18 cellular contexts compared by ENCODE assay signal in the genomic region with DNA sequence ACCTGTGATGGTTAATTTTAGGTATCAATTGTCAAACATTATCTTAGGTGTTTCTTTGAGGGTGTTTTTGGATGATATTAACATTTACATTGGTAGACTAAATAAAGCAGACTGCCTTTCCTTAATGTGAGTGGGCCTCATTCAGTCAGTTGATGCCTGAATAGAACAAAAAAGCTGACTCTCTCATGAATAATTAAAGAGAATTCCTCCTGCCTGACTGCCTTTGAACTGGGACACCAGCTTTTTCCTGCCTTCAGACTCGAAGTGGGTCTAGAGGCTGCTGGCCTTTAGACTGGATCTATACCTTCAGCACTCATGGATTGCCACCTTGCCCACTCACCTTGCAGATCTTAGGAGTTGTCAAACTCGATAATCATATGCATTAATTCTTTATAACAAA.
DNase-seq lines count a peak whose midpoint lies in the region; ATAC-seq and TF ChIP-seq lines count a peak whose summit lies in the region.
"Had no signal": no experiment of that assay in that cellular context is flagged by ENCODE, and none has a peak within 500 bp of the region (broad histone marks: within the 10 kb centered on the region; RNA-seq: fewer than 3 reads in every experiment).

No MANE protein-coding gene starts in this region.

- H3K4me3 Mint-ChIP-seq in T-helper 2 cell treated with Interferon-gamma antibody and Interleukin-4, amounts not matched to agents 5 μg/mL and 100 μg/mL, for 36 hours: no peak overlapping the region
- H3K4me3 Mint-ChIP-seq in type B pancreatic cell (no peak overlapping the region), T-helper 17 cell (no peak overlapping the region)
- H3K4me3 Mint-ChIP-seq: CD14-positive monocyte had no signal

- peaks cover 3% of the 10 kb centered on the region for H3K4me1 Mint-ChIP-seq in T-helper 2 cell treated with Interferon-gamma antibody and Interleukin-4, amounts not matched to agents 5 μg/mL and 100 μg/mL, for 36 hours (ENCODE audit: low read depth)
- H3K4me1 Mint-ChIP-seq in type B pancreatic cell (ENCODE audit: unreplicated experiment) (no peaks in the 10 kb centered on the region), T-helper 17 cell (no peaks in the 10 kb centered on the region)

- H3K9me3 Mint-ChIP-seq in T-helper 2 cell treated with Interferon-gamma antibody and Interleukin-4, amounts not matched to agents 5 μg/mL and 100 μg/mL, for 36 hours: peaks cover 20% of the 10 kb centered on the region
- H3K9me3 Mint-ChIP-seq in type B pancreatic cell: peaks cover 8% of the 10 kb centered on the region

- WGBS in prostate gland: 88% methylated on average over 2 of the region's 2 CpGs

- peaks cover 9% of the 10 kb centered on the region for H3K4me1 ChIP-seq in A673 (ENCODE audit: insufficient read depth, low read length, poor library complexity, severe bottlenecking)
- H3K4me1 ChIP-seq in NT2/D1 (ENCODE audit: insufficient read depth, insufficient read length): no peaks in the 10 kb centered on the region
- H3K4me1 ChIP-seq in prostate gland (replicated peaks): no peaks in the 10 kb centered on the region
- H3K4me1 ChIP-seq: A549 had no signal

- ATAC-seq in T-helper 17 cell: no peak
- ATAC-seq: A549 had no signal

- TF ChIP-seq CTCF in A673 (conservative IDR thresholded peaks at IDR 0.05; ENCODE audit: low read depth, low read length) (no peak), prostate gland (IDR thresholded peaks at IDR 0.05) (no peak), type B pancreatic cell (conservative IDR thresholded peaks at IDR 0.05) (no peak)

- POLR2A ChIA-PET in A673 (lab: Charles Lee; ENCODE audit: low non-redundant PET): interaction anchor here (0.6 kb wide), 1 partner anchor 845 kb away, joined by 5 read pairs; no protein-coding TSS in a partner anchor

- H3K27me3 ChIP-seq in A673 (replicated peaks; ENCODE audit: insufficient read depth, low read depth, low read length, poor library complexity) (no peaks in the 10 kb centered on the region), NT2/D1 (ENCODE audit: insufficient read depth, insufficient read length) (no peaks in the 10 kb centered on the region), prostate gland (replicated peaks; ENCODE audit: insufficient read depth) (no peaks in the 10 kb centered on the region)

- DNase-seq in A673 (ENCODE audit: low spot score): peak; percentile 50
- DNase-seq in DMS 273 (lab: John Stamatoyannopoulos, UW; ENCODE audit: unreplicated experiment): peak; percentile 12
- DNase-seq in NT2/D1 (ENCODE audit: low read depth, low spot score): peak; percentile 15
- DNase-seq in kidney tubule cell (ENCODE audit: low spot score): peak; percentile 25
- no peak for DNase-seq in prostate gland (ENCODE audit: low spot score)
- DNase-seq in T-helper 2 cell treated with Interferon-gamma antibody and Interleukin-4, amounts not matched to agents 5 μg/mL and 100 μg/mL, for 36 hours (ENCODE audit: low spot score): no peak
- DNase-seq in type B pancreatic cell (ENCODE audit: extremely low spot score, unreplicated experiment): no peak
- no peak for DNase-seq in T-helper 17 cell
- DNase-seq: Calu3, GDM1, KBM-7, NCI-H1048, NCI-H146, NCI-H2227 treated with DMSO at 0.1 percent for 48 hours, NCI-H524, PC-9 had no signal

- H3K27ac ChIP-seq in A673 (ENCODE audit: low read depth, low read length, poor library complexity, severe bottlenecking) (no peak overlapping the region), prostate gland (no peak overlapping the region)
- H3K27ac ChIP-seq: A549, PC-9 had no signal

- no peak overlapping the region for H3K9ac ChIP-seq in NT2/D1 (ENCODE audit: insufficient read length, low read depth)

- no TSS peak for BruUV-seq in A673 (replicated peaks; lab: Mats Ljungman, UMichigan)

- CTCF ChIA-PET in A673 (lab: Charles Lee): no interaction called here

- H3K4me3 ChIP-seq in A673 (ENCODE audit: low read depth, low read length, poor library complexity, severe bottlenecking) (no peak overlapping the region), NT2/D1 (ENCODE audit: insufficient read length, low read depth) (no peak overlapping the region), prostate gland (no peak overlapping the region)
- H3K4me3 ChIP-seq: A549, PC-9 had no signal

- H3K36me3 Mint-ChIP-seq in T-helper 2 cell treated with Interferon-gamma antibody and Interleukin-4, amounts not matched to agents 5 μg/mL and 100 μg/mL, for 36 hours (ENCODE audit: low read depth): peaks cover 21% of the 10 kb centered on the region
- H3K36me3 Mint-ChIP-seq in type B pancreatic cell (peaks cover 49% of the 10 kb centered on the region), T-helper 17 cell (ENCODE audit: low read depth) (peaks cover 4% of the 10 kb centered on the region)

- H3K36me3 ChIP-seq in A673 (ENCODE audit: insufficient read depth, low read length, poor library complexity, severe bottlenecking) (no peaks in the 10 kb centered on the region), NT2/D1 (ENCODE audit: insufficient read depth, insufficient read length, low read length) (no peaks in the 10 kb centered on the region), prostate gland (no peaks in the 10 kb centered on the region)

- no peaks in the 10 kb centered on the region for H3K27me3 Mint-ChIP-seq in T-helper 2 cell treated with Interferon-gamma antibody and Interleukin-4, amounts not matched to agents 5 μg/mL and 100 μg/mL, for 36 hours (ENCODE audit: low read depth)
- H3K27me3 Mint-ChIP-seq in type B pancreatic cell (no peaks in the 10 kb centered on the region), T-helper 17 cell (no peaks in the 10 kb centered on the region)

- no peaks in the 10 kb centered on the region for H3K9me3 ChIP-seq in A673 (ENCODE audit: low read depth, low read length, poor library complexity, severe bottlenecking)
- peaks cover 5% of the 10 kb centered on the region; the same call in 1 of the 2 replicates for H3K9me3 ChIP-seq in NT2/D1 (ENCODE audit: insufficient read depth, low read length)
- no peaks in the 10 kb centered on the region for H3K9me3 ChIP-seq in prostate gland
- peaks cover 5% of the 10 kb centered on the region for H3K9me3 ChIP-seq in T-helper 17 cell (ENCODE audit: control insufficient read depth, low read length, poor library complexity, severe bottlenecking)

- no peak for TF ChIP-seq POLR2A in prostate gland (IDR thresholded peaks at IDR 0.05)

- intact Hi-C loops in A673 (cut with micrococcal nuclease; ENCODE audit: unreplicated experiment): no loop called here
- intact Hi-C loops in prostate gland (cut with DNase I): no loop called here

- H3K27ac Mint-ChIP-seq in T-helper 2 cell treated with Interferon-gamma antibody and Interleukin-4, amounts not matched to agents 5 μg/mL and 100 μg/mL, for 36 hours: no peak overlapping the region
- no peak overlapping the region for H3K27ac Mint-ChIP-seq in type B pancreatic cell
- H3K27ac Mint-ChIP-seq in T-helper 17 cell: no peak overlapping the region

Comparison
In these comparisons a context has a peak if more than half of its experiments do, and no peak if none do; other contexts are left out.
1. DNase-seq: peak in A673 (single experiment), DMS 273 (single experiment), NT2/D1 (single experiment) and kidney tubule cell (single experiment); none in prostate gland (single experiment), T-helper 2 cell treated with Interferon-gamma antibody and Interleukin-4, amounts not matched to agents 5 μg/mL and 100 μg/mL, for 36 hours (single experiment), type B pancreatic cell (single experiment) and T-helper 17 cell (0 of 3).